In the genomic region with DNA sequence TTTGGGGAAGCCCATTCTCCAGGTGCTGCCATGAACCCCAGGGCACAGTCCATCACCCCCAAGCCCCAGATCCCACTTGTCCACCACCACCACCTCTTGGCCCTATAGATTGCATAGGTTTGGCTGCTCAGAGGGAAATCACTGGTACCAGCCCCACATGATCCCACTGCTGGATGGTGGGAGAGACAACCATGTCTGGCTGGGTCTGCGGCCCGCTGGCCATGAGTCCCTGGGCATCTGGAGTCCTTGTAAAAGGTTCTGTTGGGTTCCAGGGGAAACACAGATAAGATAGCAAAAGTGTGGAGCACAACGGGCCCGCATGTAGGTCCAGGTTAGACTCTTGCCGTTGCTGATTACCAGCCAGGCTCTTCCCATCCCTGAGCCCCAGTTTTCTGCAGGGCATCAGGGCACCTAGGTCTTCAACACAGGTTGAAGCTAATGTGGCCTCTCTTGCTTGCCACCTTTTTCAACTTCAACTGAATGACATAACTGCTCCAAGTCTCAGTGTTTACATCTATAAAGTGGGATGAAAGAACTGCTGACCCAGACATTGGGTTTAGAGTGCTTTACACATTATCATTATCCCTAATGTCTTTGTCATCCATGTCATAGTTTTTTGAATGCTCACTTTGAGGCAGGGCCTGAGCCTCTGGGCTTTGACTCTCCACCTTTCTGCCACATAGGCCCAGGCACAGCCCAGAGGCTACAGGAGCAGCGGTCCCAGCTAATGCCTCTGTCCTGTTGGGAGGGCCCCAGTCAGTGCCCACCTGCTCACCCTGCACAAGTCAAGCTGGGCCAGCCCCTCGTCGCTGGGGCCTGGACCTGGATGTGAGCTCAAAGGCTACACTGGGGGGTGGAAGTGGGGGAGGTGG, we compare ENCODE assay signal across 8 cellular contexts. TPM values are rescaled to one million over a fixed set of nuclear protein-coding genes. Genes with fewer than 3 reads are reported as not detected.
DNase-seq lines count a peak whose midpoint lies in the region; ATAC-seq and TF ChIP-seq lines count a peak whose summit lies in the region.

No MANE protein-coding gene starts in this region.

- peaks cover 22% of the 10 kb centered on the region for H3K4me1 Mint-ChIP-seq in glutamatergic neuron (ENCODE audit: low read depth, unreplicated experiment)

- H3K27ac ChIP-seq in VCaP: peak overlapping the region; percentile 74; the same call in 1 of the 2 replicates

- H3K9me3 Mint-ChIP-seq in glutamatergic neuron (ENCODE audit: unreplicated experiment): peaks cover 11% of the 10 kb centered on the region

- H3K4me3 Mint-ChIP-seq in glutamatergic neuron (ENCODE audit: unreplicated experiment): peak overlapping the region; percentile 84

- no peak for TF ChIP-seq CTCF in GM06990 (IDR thresholded peaks at IDR 0.05; ENCODE audit: insufficient read depth, low read length, poor library complexity, severe bottlenecking)
- TF ChIP-seq CTCF in VCaP (conservative IDR thresholded peaks at IDR 0.05): no peak
- no peak for TF ChIP-seq CTCF in glutamatergic neuron (IDR thresholded peaks at IDR 0.05; ENCODE audit: partially characterized antibody, unreplicated experiment)

- H3K27ac Mint-ChIP-seq in glutamatergic neuron (ENCODE audit: unreplicated experiment): peak overlapping the region; percentile 70

- H3K4me3 ChIP-seq in GM06990 (replicated peaks; ENCODE audit: low read depth, low read length): peak overlapping the region; percentile 63
- peak overlapping the region; percentile 53 for H3K4me3 ChIP-seq in skeletal muscle cell (ENCODE audit: low read depth, low read length)

- no peaks in the 10 kb centered on the region for H3K36me3 Mint-ChIP-seq in glutamatergic neuron (ENCODE audit: unreplicated experiment)

- no peak for DNase-seq in GM06990 (ENCODE audit: extremely low read depth, insufficient read length)
- no peak for DNase-seq in glutamatergic neuron
- no peak for DNase-seq in skeletal muscle cell (ENCODE audit: low read depth)
- no peak for DNase-seq in UCSD-AML1 (lab: John Stamatoyannopoulos, UW; ENCODE audit: unreplicated experiment)
- DNase-seq in HuH-7 (ENCODE audit: low spot score): no peak
- DNase-seq in NOMO-1 treated with DMSO at 0.1 percent for 48 hours (lab: John Stamatoyannopoulos, UW; ENCODE audit: unreplicated experiment): no peak

- no peak for ATAC-seq in HG03378 (IDR thresholded peaks at IDR 0.05; ENCODE audit: unreplicated experiment)

- no peaks in the 10 kb centered on the region for H3K27me3 ChIP-seq in GM06990 (replicated peaks; ENCODE audit: control insufficient read depth, insufficient read depth, low read length)

- H3K36me3 ChIP-seq in GM06990 (ENCODE audit: control insufficient read depth, insufficient read depth, low read length): no peaks in the 10 kb centered on the region; the same call in 1 of the 2 replicates

- H3K27me3 Mint-ChIP-seq in glutamatergic neuron (ENCODE audit: unreplicated experiment): peaks cover 12% of the 10 kb centered on the region

RNA-seq across cellular contexts. Expression of gene TANGO2, which starts 1.0 kb away (rescaled TPM):
- total RNA-seq in glutamatergic neuron (ENCODE audit: unreplicated experiment): 31.8 TPM

RNA-seq across cellular contexts. Expression of gene ARVCF, which starts 3.3 kb away (rescaled TPM):
- 119 TPM for total RNA-seq in glutamatergic neuron (ENCODE audit: unreplicated experiment)
